Comparison of ENCODE assay signal across 16 cellular contexts in genomic region chr2:173957517-173957916, GRCh38. TPM values are rescaled to one million over a fixed set of nuclear protein-coding genes. Genes with fewer than 3 reads are reported as not detected.
A peak's percentile ranks its signal among the peaks of the same experiment; 100 is the strongest.
DNase-seq lines count a peak whose midpoint lies in the region; ATAC-seq and TF ChIP-seq lines count a peak whose summit lies in the region.
"Had no signal": no experiment of that assay in that cellular context is flagged by ENCODE, and none has a peak within 500 bp of the region (broad histone marks: within the 10 kb centered on the region; RNA-seq: fewer than 3 reads in every experiment).

No MANE protein-coding gene starts in this region.

- H4K20me1 ChIP-seq in OCI-LY7 (ENCODE audit: insufficient read depth, low read length) = peaks cover 53% of the 10 kb centered on the region

- H3K27me3 ChIP-seq in prostate gland (replicated peaks; ENCODE audit: insufficient read depth) = no peaks in the 10 kb centered on the region
- H3K27me3 ChIP-seq: thyroid gland had no signal

- 25% methylated on average over 2 of the region's 2 CpGs for WGBS in prostate gland

- POLR2A ChIA-PET in OCI-LY7 (lab: Charles Lee) = interaction anchor here (0.8 kb wide), 1 partner anchor 27 kb away, joined by 3 read pairs; no protein-coding TSS in a partner anchor

- H3K9me2 ChIP-seq in OCI-LY7 (ENCODE audit: insufficient read depth, low read length) = no peaks in the 10 kb centered on the region

- TF ChIP-seq CTCF in OCI-LY7 (conservative IDR thresholded peaks at IDR 0.05; ENCODE audit: low read length) (no peak), neural crest cell (conservative IDR thresholded peaks at IDR 0.05) (no peak), prostate gland (IDR thresholded peaks at IDR 0.05) (no peak)

- intact Hi-C loops in OCI-LY7 (cut with micrococcal nuclease; ENCODE audit: unreplicated experiment) = no loop called here
- intact Hi-C loops in prostate gland (cut with DNase I) = no loop called here

- peaks cover 76% of the 10 kb centered on the region for H3K36me3 Mint-ChIP-seq in T-helper 2 cell treated with Interferon-gamma antibody and Interleukin-4, amounts not matched to agents 5 μg/mL and 100 μg/mL, for 36 hours (ENCODE audit: low read depth)
- peaks cover 48% of the 10 kb centered on the region for H3K36me3 Mint-ChIP-seq in effector memory CD8-positive, alpha-beta T cell (ENCODE audit: insufficient read depth)
- H3K36me3 Mint-ChIP-seq in neural crest cell (ENCODE audit: low read depth) = peaks cover 39% of the 10 kb centered on the region

- no peak overlapping the region for H3K27ac Mint-ChIP-seq in T-helper 2 cell treated with Interferon-gamma antibody and Interleukin-4, amounts not matched to agents 5 μg/mL and 100 μg/mL, for 36 hours
- H3K27ac Mint-ChIP-seq in effector memory CD8-positive, alpha-beta T cell = peak overlapping the region; percentile 65 to 71
- no peak overlapping the region for H3K27ac Mint-ChIP-seq in neural crest cell (ENCODE audit: unreplicated experiment)

- no peaks in the 10 kb centered on the region for H3K9me3 Mint-ChIP-seq in T-helper 2 cell treated with Interferon-gamma antibody and Interleukin-4, amounts not matched to agents 5 μg/mL and 100 μg/mL, for 36 hours
- H3K9me3 Mint-ChIP-seq in effector memory CD8-positive, alpha-beta T cell = no peaks in the 10 kb centered on the region
- peaks cover 4% of the 10 kb centered on the region for H3K9me3 Mint-ChIP-seq in neural crest cell

- H3K36me3 ChIP-seq in OCI-LY7 (ENCODE audit: insufficient read depth, low read length) (peaks cover 100% of the 10 kb centered on the region), prostate gland (no peaks in the 10 kb centered on the region)

- H2AFZ ChIP-seq in OCI-LY7 (ENCODE audit: low read length) = no peak overlapping the region

- peaks cover 100% of the 10 kb centered on the region for H3K79me2 ChIP-seq in OCI-LY7 (ENCODE audit: insufficient read depth, low read depth, low read length)

- CTCF ChIA-PET in OCI-LY7 (lab: Charles Lee; ENCODE audit: unreplicated experiment) = no interaction called here

- peak overlapping the region; percentile 63 for H3K4me2 ChIP-seq in OCI-LY7 (ENCODE audit: low read length)

- H3K27me3 Mint-ChIP-seq in T-helper 2 cell treated with Interferon-gamma antibody and Interleukin-4, amounts not matched to agents 5 μg/mL and 100 μg/mL, for 36 hours (ENCODE audit: low read depth) = no peaks in the 10 kb centered on the region
- H3K27me3 Mint-ChIP-seq in effector memory CD8-positive, alpha-beta T cell = no peaks in the 10 kb centered on the region
- no peaks in the 10 kb centered on the region for H3K27me3 Mint-ChIP-seq in neural crest cell (ENCODE audit: low read depth)

- H3K27ac ChIP-seq in OCI-LY7 (ENCODE audit: low read depth, low read length, poor library complexity, severe bottlenecking) (no peak overlapping the region), prostate gland (no peak overlapping the region)
- H3K27ac ChIP-seq: 22Rv1, lower lobe of right lung, thyroid gland had no signal

- no peak for ATAC-seq in effector memory CD8-positive, alpha-beta T cell (replicated peaks)
- ATAC-seq in GM19467 (IDR thresholded peaks at IDR 0.05; ENCODE audit: unreplicated experiment) = no peak
- ATAC-seq: lower lobe of right lung, sciatic nerve had no signal

- H3K4me1 ChIP-seq in OCI-LY7 (ENCODE audit: insufficient read depth, low read length, poor library complexity, severe bottlenecking) (peaks cover 56% of the 10 kb centered on the region), prostate gland (replicated peaks) (peaks cover 10% of the 10 kb centered on the region)

- peak overlapping the region; percentile 36 for H3K4me3 Mint-ChIP-seq in T-helper 2 cell treated with Interferon-gamma antibody and Interleukin-4, amounts not matched to agents 5 μg/mL and 100 μg/mL, for 36 hours
- H3K4me3 Mint-ChIP-seq in effector memory CD8-positive, alpha-beta T cell = peak overlapping the region; percentile 42 to 72
- peak overlapping the region; percentile 13 for H3K4me3 Mint-ChIP-seq in neural crest cell

- no peak for TF ChIP-seq POLR2A in prostate gland (IDR thresholded peaks at IDR 0.05)

- no TSS peak for BruUV-seq in OCI-LY7 (replicated peaks; lab: Mats Ljungman, UMichigan)

- DNase-seq in T-helper 2 cell treated with Interferon-gamma antibody and Interleukin-4, amounts not matched to agents 5 μg/mL and 100 μg/mL, for 36 hours (ENCODE audit: low spot score) = no peak
- DNase-seq in T-helper 2 cell = no peak
- no peak for DNase-seq in OCI-LY7 (ENCODE audit: low spot score)
- no peak for DNase-seq in effector memory CD8-positive, alpha-beta T cell
- DNase-seq in neural crest cell (ENCODE audit: low read depth, low spot score) = no peak
- no peak for DNase-seq in prostate gland (ENCODE audit: low spot score)
- no peak for DNase-seq in NCI-H345 (lab: John Stamatoyannopoulos, UW)
- DNase-seq: activated gamma-delta T cell treated with Interleukin-2 at 50 U/mL for 16 hours; lower lobe of right lung; NCI-H748 treated with DMSO at 0.1 percent for 48 hours; nucleus accumbens; stimulated activated CD4-positive, alpha-beta T cell treated with anti-CD3 and anti-CD28 coated beads, Interleukin-4, amount 100 ng/mL, for 24 hours; thyroid gland had no signal

- H3K4me3 ChIP-seq in OCI-LY7 (ENCODE audit: low read depth, low read length, poor library complexity, severe bottlenecking) (no peak overlapping the region), prostate gland (no peak overlapping the region)
- H3K4me3 ChIP-seq: lower lobe of right lung, thyroid gland had no signal

- peaks cover 70% of the 10 kb centered on the region for H3K4me1 Mint-ChIP-seq in T-helper 2 cell treated with Interferon-gamma antibody and Interleukin-4, amounts not matched to agents 5 μg/mL and 100 μg/mL, for 36 hours (ENCODE audit: low read depth)
- peaks cover 65 to 82% of the 10 kb centered on the region in 2 donors for H3K4me1 Mint-ChIP-seq in effector memory CD8-positive, alpha-beta T cell (ENCODE audit: low read depth in 2 of 2)
- peaks cover 40% of the 10 kb centered on the region for H3K4me1 Mint-ChIP-seq in neural crest cell

- H3K9me3 ChIP-seq in OCI-LY7 (ENCODE audit: low read length) (peaks cover 21% of the 10 kb centered on the region), prostate gland (no peaks in the 10 kb centered on the region)
- H3K9me3 ChIP-seq: lower lobe of right lung, thyroid gland had no signal

RNA-seq across cellular contexts. Expression of gene SP3, which starts 7.7 kb away (rescaled TPM):
- 129 and 150 TPM in 2 replicates for total RNA-seq in OCI-LY7 (2014; rRNA removed; shearing (Covaris generic))
- total RNA-seq in OCI-LY7 (2022) (115 and 127 TPM in 2 replicates), neural crest cell (99.5 and 105 TPM in 2 replicates), prostate gland (100 to 1,000 TPM; 145 to 166 TPM)

Comparison
In these comparisons a context has a peak if more than half of its experiments do, and no peak if none do; other contexts are left out.
1. H3K27ac Mint-ChIP-seq: peak in effector memory CD8-positive, alpha-beta T cell (2 of 2); none in T-helper 2 cell treated with Interferon-gamma antibody and Interleukin-4, amounts not matched to agents 5 μg/mL and 100 μg/mL, for 36 hours (single experiment) and neural crest cell (single experiment).
2. Peak in every context shown above with its lines, with median percentiles within 50 percentile points of each other: H3K4me3 Mint-ChIP-seq.